In genomic region chr2:58665156-58665553, GRCh38 we compare ENCODE assay signal across 27 cellular contexts.
"Had no signal": no experiment of that assay in that cellular context is flagged by ENCODE, and none has a peak within 500 bp of the region (broad histone marks: within the 10 kb centered on the region; RNA-seq: fewer than 3 reads in every experiment).

No MANE protein-coding gene starts in this region.

- H3K4me1 ChIP-seq: stomach, suprapubic skin, testis, thyroid gland, tibial artery, tibial nerve, transverse colon, upper lobe of left lung, upper lobe of right lung, uterus, vagina had no signal

- H3K27ac ChIP-seq: stomach, suprapubic skin, testis, thoracic aorta, thyroid gland, tibial artery, tibial nerve, transverse colon, upper lobe of left lung, upper lobe of right lung, uterus, vagina had no signal

- H3K9me3 ChIP-seq: suprapubic skin, testis, thoracic aorta, thyroid gland, tibial artery, transverse colon, upper lobe of left lung, upper lobe of right lung, uterus, vagina had no signal

- FAIRE-seq: urothelium cell line had no signal

- H3K4me3 ChIP-seq: stomach, suprapubic skin, testis, thoracic aorta, thyroid gland, tibial artery, tibial nerve, transverse colon, upper lobe of left lung, upper lobe of right lung, uterus, vagina had no signal

- H3K27me3 ChIP-seq: stomach, suprapubic skin, testis, thyroid gland, tibial artery, tibial nerve, transverse colon, upper lobe of left lung, upper lobe of right lung, uterus, vagina had no signal

- H3K36me3 ChIP-seq: stomach, suprapubic skin, thoracic aorta, thyroid gland, tibial artery, tibial nerve, transverse colon, upper lobe of left lung, upper lobe of right lung, uterus, vagina had no signal

- DNase-seq: stimulated activated CD4-positive, alpha-beta T cell treated with anti-CD3 and anti-CD28 coated beads, Interleukin-2, amount 100 ng/mL, for 48 hours; stimulated activated CD4-positive, alpha-beta T cell treated with anti-CD3 and anti-CD28 coated beads, Interleukin-4, amount 100 ng/mL, for 1 hour; stimulated activated CD4-positive, alpha-beta T cell treated with anti-CD3 and anti-CD28 coated beads, Interleukin-4, amount 100 ng/mL, for 24 hours; stimulated activated CD4-positive, alpha-beta T cell treated with anti-CD3 and anti-CD28 coated beads, Interleukin-4, amount 100 ng/mL, for 4 hours; stimulated activated CD8-positive, alpha-beta memory T cell treated with anti-CD3 and anti-CD28 coated beads, Interleukin-4, amount 100 ng/mL, for 48 hours; stimulated activated naive B cell treated with anti-CD40 and anti-IgM and Interleukin-4, amounts not matched to agents 10 μg/mL and 1 μg/mL and 100 μg/mL, for 72 hours; stimulated activated naive CD4-positive, alpha-beta T cell; stimulated activated naive CD4-positive, alpha-beta T cell treated with Interleukin-2 at 50 U/mL for 16 hours; stimulated activated naive CD8-positive, alpha-beta T cell treated with anti-CD3 and anti-CD28 coated beads, Interleukin-15, amount 100 ng/mL, for 72 hours; stimulated activated naive CD8-positive, alpha-beta T cell treated with anti-CD3 and anti-CD28 coated beads, Interleukin-15, Interleukin-2, amounts not matched to agents 100 U/mL and 50 U/mL, for 24 hours; stomach; substantia nigra; testis; thyroid gland; tibial artery; transverse colon; trophoblast cell; upper lobe of left lung; upper lobe of right lung; uterus had no signal

- ATAC-seq: stimulated activated effector memory CD8-positive, alpha-beta T cell treated with anti-CD3 and anti-CD28 coated beads, Interleukin-12 subunit alpha, Interleukin-12 subunit beta, amount 100 ng/mL, for 72 hours; stimulated activated memory B cell treated with anti-CD40 and anti-IgM and Interleukin-4, amounts not matched to agents 10 μg/mL and 1 μg/mL and 100 μg/mL, for 72 hours; stimulated activated naive B cell treated with anti-CD40 and anti-IgM and Interleukin-4, amounts not matched to agents 10 μg/mL and 1 μg/mL and 100 μg/mL, for 72 hours; stimulated activated naive CD8-positive, alpha-beta T cell treated with anti-CD3 and anti-CD28 coated beads, Interleukin-15, amount 100 ng/mL, for 72 hours; stimulated activated naive CD8-positive, alpha-beta T cell treated with anti-CD3 and anti-CD28 coated beads, Interleukin-15, Interleukin-2, amounts not matched to agents 100 U/mL and 50 U/mL, for 24 hours; upper lobe of right lung had no signal
